Comparison of ENCODE assay signal across 29 cellular contexts in genomic region chr20:22088882-22089281, GRCh38.
"Had no signal": no experiment of that assay in that cellular context is flagged by ENCODE, and none has a peak within 500 bp of the region (broad histone marks: within the 10 kb centered on the region; RNA-seq: fewer than 3 reads in every experiment).

No MANE protein-coding gene starts in this region.

- H3K4me3 ChIP-seq: stomach, suprapubic skin, testis, thoracic aorta, thyroid gland, tibial artery, tibial nerve, transverse colon, upper lobe of left lung, upper lobe of right lung, uterus, vagina had no signal

- FAIRE-seq: urothelium cell line had no signal

- DNase-seq: stimulated activated CD4-positive, alpha-beta T cell treated with anti-CD3 and anti-CD28 coated beads, Interleukin-2, amount 100 ng/mL, for 48 hours; stimulated activated CD4-positive, alpha-beta T cell treated with anti-CD3 and anti-CD28 coated beads, Interleukin-4, amount 100 ng/mL, for 1 hour; stimulated activated CD4-positive, alpha-beta T cell treated with anti-CD3 and anti-CD28 coated beads, Interleukin-4, amount 100 ng/mL, for 24 hours; stimulated activated CD4-positive, alpha-beta T cell treated with anti-CD3 and anti-CD28 coated beads, Interleukin-4, amount 100 ng/mL, for 4 hours; stimulated activated CD8-positive, alpha-beta memory T cell treated with anti-CD3 and anti-CD28 coated beads, Interleukin-4, amount 100 ng/mL, for 48 hours; stimulated activated naive B cell treated with anti-CD40 and anti-IgM and Interleukin-4, amounts not matched to agents 10 μg/mL and 1 μg/mL and 100 μg/mL, for 72 hours; stimulated activated naive CD4-positive, alpha-beta T cell; stimulated activated naive CD4-positive, alpha-beta T cell treated with Interleukin-2 at 50 U/mL for 16 hours; stimulated activated naive CD8-positive, alpha-beta T cell treated with anti-CD3 and anti-CD28 coated beads, Interleukin-15, amount 100 ng/mL, for 72 hours; stimulated activated naive CD8-positive, alpha-beta T cell treated with anti-CD3 and anti-CD28 coated beads, Interleukin-15, Interleukin-2, amounts not matched to agents 100 U/mL and 50 U/mL, for 24 hours; stomach; substantia nigra; testis; thyroid gland; tibial artery; transverse colon; trophoblast cell; upper lobe of left lung; upper lobe of right lung; uterus had no signal

- H3K27me3 Mint-ChIP-seq: stimulated activated memory B cell treated with anti-CD40 and anti-IgM and Interleukin-4, amounts not matched to agents 10 μg/mL and 1 μg/mL and 100 μg/mL, for 72 hours; stimulated activated naive B cell treated with anti-CD40 and anti-IgM and Interleukin-4, amounts not matched to agents 10 μg/mL and 1 μg/mL and 100 μg/mL, for 72 hours; stimulated activated naive CD8-positive, alpha-beta T cell treated with anti-CD3 and anti-CD28 coated beads, Interleukin-15, amount 100 ng/mL, for 72 hours; stimulated activated naive CD8-positive, alpha-beta T cell treated with anti-CD3 and anti-CD28 coated beads, Interleukin-15, Interleukin-2, amounts not matched to agents 100 ng/mL and 50 ng/mL, for 24 hours had no signal

- ATAC-seq: stimulated activated effector memory CD8-positive, alpha-beta T cell treated with anti-CD3 and anti-CD28 coated beads, Interleukin-12 subunit alpha, Interleukin-12 subunit beta, amount 100 ng/mL, for 72 hours; stimulated activated memory B cell treated with anti-CD40 and anti-IgM and Interleukin-4, amounts not matched to agents 10 μg/mL and 1 μg/mL and 100 μg/mL, for 72 hours; stimulated activated naive B cell treated with anti-CD40 and anti-IgM and Interleukin-4, amounts not matched to agents 10 μg/mL and 1 μg/mL and 100 μg/mL, for 72 hours; stimulated activated naive CD8-positive, alpha-beta T cell treated with anti-CD3 and anti-CD28 coated beads, Interleukin-15, amount 100 ng/mL, for 72 hours; stimulated activated naive CD8-positive, alpha-beta T cell treated with anti-CD3 and anti-CD28 coated beads, Interleukin-15, Interleukin-2, amounts not matched to agents 100 U/mL and 50 U/mL, for 24 hours; upper lobe of right lung had no signal

- H3K4me1 ChIP-seq: stomach, suprapubic skin, testis, thyroid gland, tibial artery, tibial nerve, transverse colon, upper lobe of left lung, upper lobe of right lung, uterus, vagina had no signal

- H3K27me3 ChIP-seq: stomach, suprapubic skin, testis, thyroid gland, tibial artery, tibial nerve, transverse colon, upper lobe of left lung, upper lobe of right lung, uterus, vagina had no signal

- H3K4me1 Mint-ChIP-seq: stimulated activated effector memory CD8-positive, alpha-beta T cell treated with anti-CD3 and anti-CD28 coated beads, Interleukin-12 subunit alpha, Interleukin-12 subunit beta, amount 100 ng/mL, for 72 hours; stimulated activated memory B cell treated with anti-CD40 and anti-IgM and Interleukin-4, amounts not matched to agents 10 μg/mL and 1 μg/mL and 100 μg/mL, for 72 hours; stimulated activated naive B cell treated with anti-CD40 and anti-IgM and Interleukin-4, amounts not matched to agents 10 μg/mL and 1 μg/mL and 100 μg/mL, for 72 hours; stimulated activated naive CD8-positive, alpha-beta T cell treated with anti-CD3 and anti-CD28 coated beads, Interleukin-15, amount 100 ng/mL, for 72 hours had no signal

- H3K27ac ChIP-seq: stomach, suprapubic skin, testis, thoracic aorta, thyroid gland, tibial artery, tibial nerve, transverse colon, upper lobe of left lung, upper lobe of right lung, uterus, vagina had no signal

- H3K36me3 ChIP-seq: stomach, suprapubic skin, thoracic aorta, thyroid gland, tibial artery, tibial nerve, transverse colon, upper lobe of left lung, upper lobe of right lung, uterus, vagina had no signal

- H3K27ac Mint-ChIP-seq: stimulated activated effector memory CD8-positive, alpha-beta T cell treated with anti-CD3 and anti-CD28 coated beads, Interleukin-12 subunit alpha, Interleukin-12 subunit beta, amount 100 ng/mL, for 72 hours; stimulated activated memory B cell treated with anti-CD40 and anti-IgM and Interleukin-4, amounts not matched to agents 10 μg/mL and 1 μg/mL and 100 μg/mL, for 72 hours; stimulated activated naive B cell treated with anti-CD40 and anti-IgM and Interleukin-4, amounts not matched to agents 10 μg/mL and 1 μg/mL and 100 μg/mL, for 72 hours; stimulated activated naive CD8-positive, alpha-beta T cell treated with anti-CD3 and anti-CD28 coated beads, Interleukin-15, amount 100 ng/mL, for 72 hours; stimulated activated naive CD8-positive, alpha-beta T cell treated with anti-CD3 and anti-CD28 coated beads, Interleukin-15, Interleukin-2, amounts not matched to agents 100 ng/mL and 50 ng/mL, for 24 hours; type B pancreatic cell had no signal

- H3K9me3 ChIP-seq: testis, thyroid gland, vagina had no signal

- H3K36me3 Mint-ChIP-seq: stimulated activated effector memory CD8-positive, alpha-beta T cell treated with anti-CD3 and anti-CD28 coated beads, Interleukin-12 subunit alpha, Interleukin-12 subunit beta, amount 100 ng/mL, for 72 hours; stimulated activated memory B cell treated with anti-CD40 and anti-IgM and Interleukin-4, amounts not matched to agents 10 μg/mL and 1 μg/mL and 100 μg/mL, for 72 hours; stimulated activated naive B cell treated with anti-CD40 and anti-IgM and Interleukin-4, amounts not matched to agents 10 μg/mL and 1 μg/mL and 100 μg/mL, for 72 hours; type B pancreatic cell had no signal

- H3K4me3 Mint-ChIP-seq: stimulated activated effector memory CD8-positive, alpha-beta T cell treated with anti-CD3 and anti-CD28 coated beads, Interleukin-12 subunit alpha, Interleukin-12 subunit beta, amount 100 ng/mL, for 72 hours; stimulated activated memory B cell treated with anti-CD40 and anti-IgM and Interleukin-4, amounts not matched to agents 10 μg/mL and 1 μg/mL and 100 μg/mL, for 72 hours; stimulated activated naive B cell treated with anti-CD40 and anti-IgM and Interleukin-4, amounts not matched to agents 10 μg/mL and 1 μg/mL and 100 μg/mL, for 72 hours; stimulated activated naive CD8-positive, alpha-beta T cell treated with anti-CD3 and anti-CD28 coated beads, Interleukin-15, amount 100 ng/mL, for 72 hours; stimulated activated naive CD8-positive, alpha-beta T cell treated with anti-CD3 and anti-CD28 coated beads, Interleukin-15, Interleukin-2, amounts not matched to agents 100 ng/mL and 50 ng/mL, for 24 hours; type B pancreatic cell had no signal
